ENCODE assay signal across 8 cellular contexts in the genomic region with DNA sequence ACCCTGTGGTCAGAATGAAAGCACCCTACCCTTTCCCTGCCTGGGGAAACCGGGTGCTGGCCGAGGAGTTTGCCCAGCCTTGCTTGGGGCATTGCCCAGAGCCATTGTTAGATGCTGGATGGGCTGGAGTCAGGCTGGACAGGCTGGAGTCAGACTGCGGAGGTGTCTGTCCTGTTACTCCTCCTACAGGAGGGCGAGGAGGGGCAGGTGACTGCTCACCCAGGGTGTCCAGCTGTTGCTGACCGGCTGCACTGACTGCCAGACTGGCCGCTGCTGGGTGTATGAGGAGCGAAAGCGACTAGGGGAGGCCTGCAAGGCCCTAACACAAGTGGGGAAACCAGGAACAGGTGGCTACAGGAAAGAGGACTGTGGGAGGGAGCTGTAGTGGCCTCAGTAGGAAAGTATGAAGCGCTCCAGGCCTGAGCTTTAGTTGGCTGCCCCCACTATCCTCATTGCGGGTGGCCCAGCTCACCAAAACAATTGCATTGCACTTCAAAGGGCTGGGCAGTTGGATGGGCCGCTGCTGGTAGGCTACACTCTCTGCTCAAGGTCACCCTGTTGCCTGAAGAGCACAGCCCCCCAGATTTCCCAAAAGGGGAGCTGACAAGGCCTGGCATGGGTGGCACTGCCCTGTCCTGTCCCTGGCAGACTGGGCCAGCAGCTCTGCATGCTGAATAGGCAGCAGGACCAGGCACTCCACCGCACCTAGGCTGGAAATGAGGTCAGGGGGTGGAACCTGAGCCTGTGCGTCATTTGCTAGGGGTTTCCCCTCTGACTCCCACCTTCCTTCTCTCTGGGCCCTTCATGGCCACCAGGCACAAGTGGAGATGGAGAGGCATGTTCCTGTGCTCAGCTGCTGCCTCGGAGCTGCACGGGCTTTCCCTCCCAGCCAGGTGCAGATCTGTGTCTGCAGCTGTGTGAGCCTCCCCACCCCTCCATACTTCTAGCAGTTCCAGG. TPM values are rescaled to one million over a fixed set of nuclear protein-coding genes. Genes with fewer than 3 reads are reported as not detected.
A peak's percentile ranks its signal among the peaks of the same experiment; 100 is the strongest.
DNase-seq lines count a peak whose midpoint lies in the region; ATAC-seq and TF ChIP-seq lines count a peak whose summit lies in the region.
"Had no signal": no experiment of that assay in that cellular context is flagged by ENCODE, and none has a peak within 500 bp of the region (broad histone marks: within the 10 kb centered on the region; RNA-seq: fewer than 3 reads in every experiment).

No MANE protein-coding gene starts in this region.

- TF ChIP-seq EP300 in esophagus muscularis mucosa (IDR thresholded peaks at IDR 0.05) = no peak

- intact Hi-C loops in esophagus muscularis mucosa (cut with DNase I) (no loop called here), posterior vena cava (cut with DNase I) (no loop called here)

- in situ Hi-C loops in KBM-7 (cut with MboI; ENCODE audit: low pct_unique_long_range_greater_than_20kb, low sequenced_read_pairs) = no loop called here

- H3K27ac ChIP-seq in esophagus muscularis mucosa (replicated peaks in 1 of 4) = peak overlapping the region in 3 of 4 donors; percentile 23 to 36 (median 27)

- no peaks in the 10 kb centered on the region for H3K27me3 ChIP-seq in esophagus muscularis mucosa

- no peaks in the 10 kb centered on the region for H3K9me3 ChIP-seq in esophagus muscularis mucosa

- peaks cover 0 to 28% (median 23%) of the 10 kb centered on the region in 4 donors for H3K36me3 ChIP-seq in esophagus muscularis mucosa

- H3K4me3 ChIP-seq in esophagus muscularis mucosa = no peak overlapping the region
- H3K4me3 ChIP-seq: K562 had no signal

- no peak for TF ChIP-seq CTCF in esophagus muscularis mucosa (IDR thresholded peaks at IDR 0.05)

- peak; percentile 87 for DNase-seq in activated CD4-positive, alpha-beta T cell treated with anti-CD3 and anti-CD28 coated beads for 48 hours
- DNase-seq in esophagus muscularis mucosa (ENCODE audit: extremely low spot score) (no peak), KBM-7 (no peak), posterior vena cava (ENCODE audit: low spot score) (no peak)
- DNase-seq in stimulated activated CD8-positive, alpha-beta memory T cell treated with anti-CD3 and anti-CD28 coated beads, Interleukin-4, amount 100 ng/mL, for 24 hours (ENCODE audit: low read depth) = peak; percentile 61

- peaks cover 30 to 47% (median 43%) of the 10 kb centered on the region in 4 donors for H3K4me1 ChIP-seq in esophagus muscularis mucosa

- 88% methylated on average over 7 of the region's 15 CpGs for WGBS in esophagus muscularis mucosa

- ATAC-seq in HG02642 (IDR thresholded peaks at IDR 0.05; ENCODE audit: poor library complexity, unreplicated experiment) (peak; percentile 60), GM21381 (IDR thresholded peaks at IDR 0.05; ENCODE audit: unreplicated experiment) (no peak)

- no peak for TF ChIP-seq POLR2A in esophagus muscularis mucosa (IDR thresholded peaks at IDR 0.05; ENCODE audit: low read depth)

RNA-seq across cellular contexts. Expression of a gene that starts 18.4 kb away (rescaled TPM):
- total RNA-seq in esophagus muscularis mucosa (10 to 100 TPM in 2 of 4 donors, 1 to 10 TPM in 2; 6.7 to 13.2 (median 8.7) TPM), posterior vena cava (1 to 10 TPM in 1 of 2 donors, under 1 TPM in 1; 0.52 to 2.3 TPM)

RNA-seq across cellular contexts. Expression of a gene that starts 50.1 kb away (rescaled TPM):
- total RNA-seq in esophagus muscularis mucosa (10 to 100 TPM in 3 of 4 donors, 1 to 10 TPM in 1; 8.4 to 17.4 (median 12.0) TPM), posterior vena cava (10 to 100 TPM in 1 of 2 donors, 1 to 10 TPM in 1; 9.1 to 10.2 TPM)

Comparison
In these comparisons a context has a peak if more than half of its experiments do, and no peak if none do; other contexts are left out.
1. DNase-seq: peak in activated CD4-positive, alpha-beta T cell treated with anti-CD3 and anti-CD28 coated beads for 48 hours (single experiment) and stimulated activated CD8-positive, alpha-beta memory T cell treated with anti-CD3 and anti-CD28 coated beads, Interleukin-4, amount 100 ng/mL, for 24 hours (single experiment); none in esophagus muscularis mucosa (single experiment), KBM-7 (single experiment) and posterior vena cava (single experiment).